1 cellular context compared by ENCODE assay signal in genomic region chr2:131402320-131403049, GRCh38.
TF ChIP-seq lines count a peak whose summit lies in the region.

No MANE protein-coding gene starts in this region.

TF ChIP-seq in HepG2, 621 proteins besides CTCF, POLR2A, EP300 and RAD21 (continued from another document):
- TF ChIP-seq, protein P1, sequence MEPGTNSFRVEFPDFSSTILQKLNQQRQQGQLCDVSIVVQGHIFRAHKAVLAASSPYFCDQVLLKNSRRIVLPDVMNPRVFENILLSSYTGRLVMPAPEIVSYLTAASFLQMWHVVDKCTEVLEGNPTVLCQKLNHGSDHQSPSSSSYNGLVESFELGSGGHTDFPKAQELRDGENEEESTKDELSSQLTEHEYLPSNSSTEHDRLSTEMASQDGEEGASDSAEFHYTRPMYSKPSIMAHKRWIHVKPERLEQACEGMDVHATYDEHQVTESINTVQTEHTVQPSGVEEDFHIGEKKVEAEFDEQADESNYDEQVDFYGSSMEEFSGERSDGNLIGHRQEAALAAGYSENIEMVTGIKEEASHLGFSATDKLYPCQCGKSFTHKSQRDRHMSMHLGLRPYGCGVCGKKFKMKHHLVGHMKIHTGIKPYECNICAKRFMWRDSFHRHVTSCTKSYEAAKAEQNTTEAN (CRISPR knock-in tag; conservative IDR thresholded peaks at IDR 0.05) = no peak
